Comparison of ENCODE assay signal across 20 cellular contexts in genomic region chr9:99305124-99305523, GRCh38.
"Had no signal": no experiment of that assay in that cellular context is flagged by ENCODE, and none has a peak within 500 bp of the region (broad histone marks: within the 10 kb centered on the region; RNA-seq: fewer than 3 reads in every experiment).

No MANE protein-coding gene starts in this region.

- DNase-seq: dermis blood vessel endothelial cell; dorsolateral prefrontal cortex; effector CD4-positive, alpha-beta T cell; effector memory CD4-positive, alpha-beta T cell; erythroblast; foreskin melanocyte; gastrocnemius medialis; glutamatergic neuron; head of caudate nucleus; heart right ventricle; hippocampal formation; left cardiac atrium; left ventricle myocardium superior; lower lobe of right lung; mesendoderm; midbrain had no signal

- H3K36me3 ChIP-seq: gastrocnemius medialis, heart right ventricle, left lung, lower lobe of right lung had no signal

- H3K4me3 ChIP-seq: coronary artery, dorsolateral prefrontal cortex, gastrocnemius medialis, heart right ventricle, left lung, lower lobe of right lung had no signal

- ATAC-seq: esophagus mucosa, gastrocnemius medialis, heart right ventricle, left cardiac atrium, left lung, left ventricle myocardium superior, lower lobe of right lung had no signal

- H3K4me1 ChIP-seq: gastrocnemius medialis, heart right ventricle, left lung, lower lobe of right lung had no signal

- H3K27me3 ChIP-seq: dorsolateral prefrontal cortex, gastrocnemius medialis, heart right ventricle, left lung had no signal

- H3K27ac ChIP-seq: coronary artery, dorsolateral prefrontal cortex, epithelial cell of prostate, gastrocnemius medialis, heart right ventricle, left lung, lower lobe of right lung had no signal

- H3K9me3 ChIP-seq: gastrocnemius medialis, heart right ventricle, left lung, lower lobe of right lung had no signal
